Comparison of ENCODE assay signal across 1 cellular context in the genomic region with DNA sequence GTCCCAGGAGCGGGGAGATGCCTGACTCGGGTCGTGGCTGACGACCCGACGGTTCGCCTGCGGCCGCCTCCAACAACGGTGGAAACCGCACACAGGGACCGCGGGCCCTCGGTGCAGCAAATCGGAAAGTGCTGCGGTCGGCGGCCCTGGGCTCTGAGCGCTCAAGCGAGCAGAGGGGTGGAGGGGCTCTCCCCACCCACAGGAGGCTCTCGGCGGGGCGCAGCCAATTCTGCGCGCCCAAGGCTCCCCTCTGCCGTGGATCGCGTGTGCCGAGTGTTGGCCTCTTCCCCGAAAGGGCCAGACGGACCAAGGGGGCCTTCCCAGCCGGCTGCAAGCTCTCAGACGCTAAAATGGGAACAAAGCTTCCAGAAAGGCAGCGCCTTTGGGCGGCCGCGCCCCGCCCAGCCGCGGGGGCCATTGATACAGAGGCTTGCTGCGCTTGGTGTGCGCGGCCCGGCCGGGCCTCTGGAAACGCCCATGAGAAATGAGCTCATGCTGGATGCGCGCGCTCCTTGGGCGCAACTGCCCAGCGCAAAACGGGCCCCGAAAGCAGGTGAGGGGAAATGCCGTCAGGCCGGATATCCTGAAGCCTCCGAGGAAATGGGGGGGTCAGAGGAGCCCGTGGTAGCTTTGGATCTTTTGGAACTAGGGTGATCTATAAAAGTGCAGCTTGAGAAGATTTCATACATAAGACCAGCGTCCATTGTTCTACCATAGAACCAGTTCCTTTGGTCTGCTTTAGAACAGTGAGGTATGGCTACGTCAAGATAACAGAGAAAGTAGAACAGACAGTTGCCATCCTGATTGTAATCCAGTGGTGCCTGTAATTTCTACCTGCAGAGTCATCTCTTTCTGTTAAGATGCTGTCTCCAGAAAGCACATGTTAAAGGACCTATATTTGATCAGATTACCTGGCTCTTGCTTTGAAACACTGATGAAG.
TF ChIP-seq lines count a peak whose summit lies in the region.

No MANE protein-coding gene starts in this region.

TF ChIP-seq in GM12878, 131 proteins besides CTCF, POLR2A, EP300 and RAD21 (continued from another document and continues in another):
- TF ChIP-seq, protein P1, sequence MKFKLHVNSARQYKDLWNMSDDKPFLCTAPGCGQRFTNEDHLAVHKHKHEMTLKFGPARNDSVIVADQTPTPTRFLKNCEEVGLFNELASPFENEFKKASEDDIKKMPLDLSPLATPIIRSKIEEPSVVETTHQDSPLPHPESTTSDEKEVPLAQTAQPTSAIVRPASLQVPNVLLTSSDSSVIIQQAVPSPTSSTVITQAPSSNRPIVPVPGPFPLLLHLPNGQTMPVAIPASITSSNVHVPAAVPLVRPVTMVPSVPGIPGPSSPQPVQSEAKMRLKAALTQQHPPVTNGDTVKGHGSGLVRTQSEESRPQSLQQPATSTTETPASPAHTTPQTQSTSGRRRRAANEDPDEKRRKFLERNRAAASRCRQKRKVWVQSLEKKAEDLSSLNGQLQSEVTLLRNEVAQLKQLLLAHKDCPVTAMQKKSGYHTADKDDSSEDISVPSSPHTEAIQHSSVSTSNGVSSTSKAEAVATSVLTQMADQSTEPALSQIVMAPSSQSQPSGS (IDR thresholded peaks at IDR 0.05; ENCODE audit: low read length) = peak; percentile 91
- TF ChIP-seq NBN (IDR thresholded peaks at IDR 0.05) = peak; percentile 95
- no peak for TF ChIP-seq E2F4 (IDR thresholded peaks at IDR 0.05; ENCODE audit: low read depth, low read length)
- no peak for TF ChIP-seq CEBPB (IDR thresholded peaks at IDR 0.05; ENCODE audit: borderline replicate concordance in 1 of 2, low read depth in 2 of 2, low read length in 2 of 2)
- TF ChIP-seq NRF1 (conservative IDR thresholded peaks at IDR 0.05; ENCODE audit: low read depth, low read length) = peak; percentile 71
- TF ChIP-seq, protein P2, sequence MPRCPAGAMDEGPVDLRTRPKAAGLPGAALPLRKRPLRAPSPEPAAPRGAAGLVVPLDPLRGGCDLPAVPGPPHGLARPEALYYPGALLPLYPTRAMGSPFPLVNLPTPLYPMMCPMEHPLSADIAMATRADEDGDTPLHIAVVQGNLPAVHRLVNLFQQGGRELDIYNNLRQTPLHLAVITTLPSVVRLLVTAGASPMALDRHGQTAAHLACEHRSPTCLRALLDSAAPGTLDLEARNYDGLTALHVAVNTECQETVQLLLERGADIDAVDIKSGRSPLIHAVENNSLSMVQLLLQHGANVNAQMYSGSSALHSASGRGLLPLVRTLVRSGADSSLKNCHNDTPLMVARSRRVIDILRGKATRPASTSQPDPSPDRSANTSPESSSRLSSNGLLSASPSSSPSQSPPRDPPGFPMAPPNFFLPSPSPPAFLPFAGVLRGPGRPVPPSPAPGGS (IDR thresholded peaks at IDR 0.05; ENCODE audit: borderline replicate concordance, insufficient read depth, low read depth, low read length, poor library complexity, severe bottlenecking) = peak; percentile 95
- no peak; the same call in 1 of the 2 replicates for TF ChIP-seq CHD2 (IDR thresholded peaks at IDR 0.05; ENCODE audit: borderline replicate concordance, low read depth, low read length)
- peak; percentile 98 for TF ChIP-seq PAX5 (IDR thresholded peaks at IDR 0.05; ENCODE audit: borderline replicate concordance, low read depth, low read length)
- TF ChIP-seq FOXK2 (IDR thresholded peaks at IDR 0.05) = no peak
- no peak for TF ChIP-seq CHD4 (IDR thresholded peaks at IDR 0.05)
- peak; percentile 82 for TF ChIP-seq EED (IDR thresholded peaks at IDR 0.05; ENCODE audit: low read depth)
- TF ChIP-seq ZBED1 (IDR thresholded peaks at IDR 0.05; ENCODE audit: borderline replicate concordance) = peak; percentile 47
- TF ChIP-seq, protein P3, sequence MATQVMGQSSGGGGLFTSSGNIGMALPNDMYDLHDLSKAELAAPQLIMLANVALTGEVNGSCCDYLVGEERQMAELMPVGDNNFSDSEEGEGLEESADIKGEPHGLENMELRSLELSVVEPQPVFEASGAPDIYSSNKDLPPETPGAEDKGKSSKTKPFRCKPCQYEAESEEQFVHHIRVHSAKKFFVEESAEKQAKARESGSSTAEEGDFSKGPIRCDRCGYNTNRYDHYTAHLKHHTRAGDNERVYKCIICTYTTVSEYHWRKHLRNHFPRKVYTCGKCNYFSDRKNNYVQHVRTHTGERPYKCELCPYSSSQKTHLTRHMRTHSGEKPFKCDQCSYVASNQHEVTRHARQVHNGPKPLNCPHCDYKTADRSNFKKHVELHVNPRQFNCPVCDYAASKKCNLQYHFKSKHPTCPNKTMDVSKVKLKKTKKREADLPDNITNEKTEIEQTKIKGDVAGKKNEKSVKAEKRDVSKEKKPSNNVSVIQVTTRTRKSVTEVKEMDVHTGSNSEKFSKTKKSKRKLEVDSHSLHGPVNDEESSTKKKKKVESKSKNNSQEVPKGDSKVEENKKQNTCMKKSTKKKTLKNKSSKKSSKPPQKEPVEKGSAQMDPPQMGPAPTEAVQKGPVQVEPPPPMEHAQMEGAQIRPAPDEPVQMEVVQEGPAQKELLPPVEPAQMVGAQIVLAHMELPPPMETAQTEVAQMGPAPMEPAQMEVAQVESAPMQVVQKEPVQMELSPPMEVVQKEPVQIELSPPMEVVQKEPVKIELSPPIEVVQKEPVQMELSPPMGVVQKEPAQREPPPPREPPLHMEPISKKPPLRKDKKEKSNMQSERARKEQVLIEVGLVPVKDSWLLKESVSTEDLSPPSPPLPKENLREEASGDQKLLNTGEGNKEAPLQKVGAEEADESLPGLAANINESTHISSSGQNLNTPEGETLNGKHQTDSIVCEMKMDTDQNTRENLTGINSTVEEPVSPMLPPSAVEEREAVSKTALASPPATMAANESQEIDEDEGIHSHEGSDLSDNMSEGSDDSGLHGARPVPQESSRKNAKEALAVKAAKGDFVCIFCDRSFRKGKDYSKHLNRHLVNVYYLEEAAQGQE (IDR thresholded peaks at IDR 0.05; ENCODE audit: low read depth, low read length) = no peak; the same call in 1 of the 2 replicates
- TF ChIP-seq, protein P4, sequence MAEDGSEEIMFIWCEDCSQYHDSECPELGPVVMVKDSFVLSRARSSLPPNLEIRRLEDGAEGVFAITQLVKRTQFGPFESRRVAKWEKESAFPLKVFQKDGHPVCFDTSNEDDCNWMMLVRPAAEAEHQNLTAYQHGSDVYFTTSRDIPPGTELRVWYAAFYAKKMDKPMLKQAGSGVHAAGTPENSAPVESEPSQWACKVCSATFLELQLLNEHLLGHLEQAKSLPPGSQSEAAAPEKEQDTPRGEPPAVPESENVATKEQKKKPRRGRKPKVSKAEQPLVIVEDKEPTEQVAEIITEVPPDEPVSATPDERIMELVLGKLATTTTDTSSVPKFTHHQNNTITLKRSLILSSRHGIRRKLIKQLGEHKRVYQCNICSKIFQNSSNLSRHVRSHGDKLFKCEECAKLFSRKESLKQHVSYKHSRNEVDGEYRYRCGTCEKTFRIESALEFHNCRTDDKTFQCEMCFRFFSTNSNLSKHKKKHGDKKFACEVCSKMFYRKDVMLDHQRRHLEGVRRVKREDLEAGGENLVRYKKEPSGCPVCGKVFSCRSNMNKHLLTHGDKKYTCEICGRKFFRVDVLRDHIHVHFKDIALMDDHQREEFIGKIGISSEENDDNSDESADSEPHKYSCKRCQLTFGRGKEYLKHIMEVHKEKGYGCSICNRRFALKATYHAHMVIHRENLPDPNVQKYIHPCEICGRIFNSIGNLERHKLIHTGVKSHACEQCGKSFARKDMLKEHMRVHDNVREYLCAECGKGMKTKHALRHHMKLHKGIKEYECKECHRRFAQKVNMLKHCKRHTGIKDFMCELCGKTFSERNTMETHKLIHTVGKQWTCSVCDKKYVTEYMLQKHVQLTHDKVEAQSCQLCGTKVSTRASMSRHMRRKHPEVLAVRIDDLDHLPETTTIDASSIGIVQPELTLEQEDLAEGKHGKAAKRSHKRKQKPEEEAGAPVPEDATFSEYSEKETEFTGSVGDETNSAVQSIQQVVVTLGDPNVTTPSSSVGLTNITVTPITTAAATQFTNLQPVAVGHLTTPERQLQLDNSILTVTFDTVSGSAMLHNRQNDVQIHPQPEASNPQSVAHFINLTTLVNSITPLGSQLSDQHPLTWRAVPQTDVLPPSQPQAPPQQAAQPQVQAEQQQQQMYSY (CRISPR knock-in tag; IDR thresholded peaks at IDR 0.05) = no peak
- no peak for TF ChIP-seq MEF2B (IDR thresholded peaks at IDR 0.05; ENCODE audit: partially characterized antibody, poor library complexity, severe bottlenecking)
- TF ChIP-seq PML (IDR thresholded peaks at IDR 0.05; ENCODE audit: low read length) = peak; percentile 97
- no peak for TF ChIP-seq HDAC2 (IDR thresholded peaks at IDR 0.05)
- TF ChIP-seq ETV6 (conservative IDR thresholded peaks at IDR 0.05 in 1 of 2, IDR thresholded peaks at IDR 0.05 in 1 of 2; ENCODE audit: borderline replicate concordance in 1 of 2, low read depth in 1 of 2) = peak in 1 of 2 experiments; percentile 99; a peak in 2 of 4 replicates
- TF ChIP-seq, protein P5, sequence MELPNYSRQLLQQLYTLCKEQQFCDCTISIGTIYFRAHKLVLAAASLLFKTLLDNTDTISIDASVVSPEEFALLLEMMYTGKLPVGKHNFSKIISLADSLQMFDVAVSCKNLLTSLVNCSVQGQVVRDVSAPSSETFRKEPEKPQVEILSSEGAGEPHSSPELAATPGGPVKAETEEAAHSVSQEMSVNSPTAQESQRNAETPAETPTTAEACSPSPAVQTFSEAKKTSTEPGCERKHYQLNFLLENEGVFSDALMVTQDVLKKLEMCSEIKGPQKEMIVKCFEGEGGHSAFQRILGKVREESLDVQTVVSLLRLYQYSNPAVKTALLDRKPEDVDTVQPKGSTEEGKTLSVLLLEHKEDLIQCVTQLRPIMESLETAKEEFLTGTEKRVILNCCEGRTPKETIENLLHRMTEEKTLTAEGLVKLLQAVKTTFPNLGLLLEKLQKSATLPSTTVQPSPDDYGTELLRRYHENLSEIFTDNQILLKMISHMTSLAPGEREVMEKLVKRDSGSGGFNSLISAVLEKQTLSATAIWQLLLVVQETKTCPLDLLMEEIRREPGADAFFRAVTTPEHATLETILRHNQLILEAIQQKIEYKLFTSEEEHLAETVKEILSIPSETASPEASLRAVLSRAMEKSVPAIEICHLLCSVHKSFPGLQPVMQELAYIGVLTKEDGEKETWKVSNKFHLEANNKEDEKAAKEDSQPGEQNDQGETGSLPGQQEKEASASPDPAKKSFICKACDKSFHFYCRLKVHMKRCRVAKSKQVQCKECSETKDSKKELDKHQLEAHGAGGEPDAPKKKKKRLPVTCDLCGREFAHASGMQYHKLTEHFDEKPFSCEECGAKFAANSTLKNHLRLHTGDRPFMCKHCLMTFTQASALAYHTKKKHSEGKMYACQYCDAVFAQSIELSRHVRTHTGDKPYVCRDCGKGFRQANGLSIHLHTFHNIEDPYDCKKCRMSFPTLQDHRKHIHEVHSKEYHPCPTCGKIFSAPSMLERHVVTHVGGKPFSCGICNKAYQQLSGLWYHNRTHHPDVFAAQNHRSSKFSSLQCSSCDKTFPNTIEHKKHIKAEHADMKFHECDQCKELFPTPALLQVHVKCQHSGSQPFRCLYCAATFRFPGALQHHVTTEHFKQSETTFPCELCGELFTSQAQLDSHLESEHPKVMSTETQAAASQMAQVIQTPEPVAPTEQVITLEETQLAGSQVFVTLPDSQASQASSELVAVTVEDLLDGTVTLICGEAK (IDR thresholded peaks at IDR 0.05; ENCODE audit: borderline replicate concordance) = peak; percentile 90; the same call in 1 of the 2 replicates
- no peak for TF ChIP-seq NFYA (IDR thresholded peaks at IDR 0.05; ENCODE audit: borderline replicate concordance, low read depth, low read length)
- no peak for TF ChIP-seq MYC (IDR thresholded peaks at IDR 0.05; ENCODE audit: insufficient read depth, insufficient read length, insufficient replicate concordance, low read length, severe bottlenecking)
- TF ChIP-seq, protein P6, sequence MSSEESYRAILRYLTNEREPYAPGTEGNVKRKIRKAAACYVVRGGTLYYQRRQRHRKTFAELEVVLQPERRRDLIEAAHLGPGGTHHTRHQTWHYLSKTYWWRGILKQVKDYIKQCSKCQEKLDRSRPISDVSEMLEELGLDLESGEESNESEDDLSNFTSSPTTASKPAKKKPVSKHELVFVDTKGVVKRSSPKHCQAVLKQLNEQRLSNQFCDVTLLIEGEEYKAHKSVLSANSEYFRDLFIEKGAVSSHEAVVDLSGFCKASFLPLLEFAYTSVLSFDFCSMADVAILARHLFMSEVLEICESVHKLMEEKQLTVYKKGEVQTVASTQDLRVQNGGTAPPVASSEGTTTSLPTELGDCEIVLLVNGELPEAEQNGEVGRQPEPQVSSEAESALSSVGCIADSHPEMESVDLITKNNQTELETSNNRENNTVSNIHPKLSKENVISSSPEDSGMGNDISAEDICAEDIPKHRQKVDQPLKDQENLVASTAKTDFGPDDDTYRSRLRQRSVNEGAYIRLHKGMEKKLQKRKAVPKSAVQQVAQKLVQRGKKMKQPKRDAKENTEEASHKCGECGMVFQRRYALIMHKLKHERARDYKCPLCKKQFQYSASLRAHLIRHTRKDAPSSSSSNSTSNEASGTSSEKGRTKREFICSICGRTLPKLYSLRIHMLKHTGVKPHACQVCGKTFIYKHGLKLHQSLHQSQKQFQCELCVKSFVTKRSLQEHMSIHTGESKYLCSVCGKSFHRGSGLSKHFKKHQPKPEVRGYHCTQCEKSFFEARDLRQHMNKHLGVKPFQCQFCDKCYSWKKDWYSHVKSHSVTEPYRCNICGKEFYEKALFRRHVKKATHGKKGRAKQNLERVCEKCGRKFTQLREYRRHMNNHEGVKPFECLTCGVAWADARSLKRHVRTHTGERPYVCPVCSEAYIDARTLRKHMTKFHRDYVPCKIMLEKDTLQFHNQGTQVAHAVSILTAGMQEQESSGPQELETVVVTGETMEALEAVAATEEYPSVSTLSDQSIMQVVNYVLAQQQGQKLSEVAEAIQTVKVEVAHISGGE (CRISPR knock-in tag; IDR thresholded peaks at IDR 0.05) = no peak
- peak; percentile 66; the same call in 1 of the 2 replicates for TF ChIP-seq TCF12 (IDR thresholded peaks at IDR 0.05; ENCODE audit: low read depth, low read length)
- TF ChIP-seq YBX1 (IDR thresholded peaks at IDR 0.05) = no peak
- TF ChIP-seq SUZ12 (IDR thresholded peaks at IDR 0.05; ENCODE audit: unreplicated experiment) = no peak
- no peak for TF ChIP-seq KAT2A (conservative IDR thresholded peaks at IDR 0.05; ENCODE audit: control insufficient read depth, low read depth, low read length)
- TF ChIP-seq RUNX3 (IDR thresholded peaks at IDR 0.05; ENCODE audit: low read length) = peak; percentile 98
- TF ChIP-seq STAT1 (conservative IDR thresholded peaks at IDR 0.05) = peak; percentile 82
- TF ChIP-seq HDGF (IDR thresholded peaks at IDR 0.05) = no peak
- TF ChIP-seq PBX3 (IDR thresholded peaks at IDR 0.05; ENCODE audit: insufficient replicate concordance, low read depth, low read length) = peak; percentile 17
- peak; percentile 80; the same call in 1 of the 2 replicates for TF ChIP-seq RBBP5 (conservative IDR thresholded peaks at IDR 0.05)
- peak; percentile 8 to 80; a peak in 2 of 4 replicates for TF ChIP-seq BHLHE40 (IDR thresholded peaks at IDR 0.05; ENCODE audit: borderline replicate concordance in 1 of 2, low read depth in 2 of 2, low read length in 1 of 2)
